17 cellular contexts compared by ENCODE assay signal in the genomic region with DNA sequence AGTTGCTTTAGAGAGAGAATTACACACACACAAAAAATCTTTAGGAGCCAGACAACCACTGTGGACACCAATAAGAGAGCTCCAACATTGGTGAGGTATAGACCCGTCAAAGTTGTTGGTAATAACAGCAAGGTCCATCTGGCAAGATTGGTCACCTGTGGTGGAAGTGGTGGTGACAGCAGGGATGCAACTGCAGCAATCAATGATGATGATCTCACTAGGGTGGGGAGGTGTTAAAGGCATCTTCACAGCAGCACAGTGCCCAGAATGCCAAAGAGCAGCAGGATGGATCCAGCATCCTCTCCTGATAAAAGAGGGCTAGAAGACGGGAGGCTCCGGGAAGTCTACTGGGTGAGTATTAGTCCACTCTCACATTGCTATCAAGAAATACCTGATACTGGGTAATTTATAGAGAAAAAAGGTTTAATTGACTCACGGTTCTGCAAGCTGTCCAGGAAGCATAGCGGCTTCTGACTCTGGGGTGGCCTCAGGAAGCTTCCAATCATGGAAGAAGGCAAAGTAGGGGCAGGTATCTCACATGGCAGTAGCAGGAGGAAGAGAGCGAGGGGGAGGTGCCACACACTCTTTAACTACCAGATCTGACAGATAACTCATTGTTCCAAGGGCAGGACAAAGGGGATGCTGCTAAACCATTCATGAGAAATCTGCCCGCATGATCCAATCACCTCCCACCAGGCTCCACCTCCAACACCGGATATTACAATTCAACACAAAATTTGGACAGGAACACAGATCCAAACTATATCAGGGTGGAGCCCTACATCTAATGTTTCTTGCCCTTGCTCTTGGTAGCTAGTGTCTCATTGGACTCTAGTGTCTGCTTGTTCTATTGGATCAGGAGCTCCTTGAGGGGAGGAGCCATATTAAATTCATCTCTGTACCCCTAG. TPM values are rescaled to one million over a fixed set of nuclear protein-coding genes. Genes with fewer than 3 reads are reported as not detected.
DNase-seq lines count a peak whose midpoint lies in the region; TF ChIP-seq lines count a peak whose summit lies in the region.
"Had no signal": no experiment of that assay in that cellular context is flagged by ENCODE, and none has a peak within 500 bp of the region (broad histone marks: within the 10 kb centered on the region; RNA-seq: fewer than 3 reads in every experiment).

No MANE protein-coding gene starts in this region.

- in situ Hi-C loops in Caki2 (cut with HindIII; ENCODE audit: low pct_unique_long_range_greater_than_20kb, low sequenced_read_pairs) = no loop called here

- H3K9me3 ChIP-seq in Peyer's patch (no peaks in the 10 kb centered on the region), esophagus squamous epithelium (no peaks in the 10 kb centered on the region), osteoblast (ENCODE audit: low read depth, low read length) (no peaks in the 10 kb centered on the region), esophagus muscularis mucosa (no peaks in the 10 kb centered on the region)

- H4K20me1 ChIP-seq in osteoblast (ENCODE audit: insufficient read depth, low read length) = no peaks in the 10 kb centered on the region

- H3K4me3 ChIP-seq in Peyer's patch = peak overlapping the region in 2 of 4 donors; percentile 10 to 11
- H3K4me3 ChIP-seq in esophagus squamous epithelium = no peak overlapping the region
- H3K4me3 ChIP-seq in osteoblast (ENCODE audit: insufficient read depth, low read length) = no peak overlapping the region
- H3K4me3 ChIP-seq in esophagus muscularis mucosa = no peak overlapping the region
- H3K4me3 ChIP-seq: SK-N-MC had no signal

- TF ChIP-seq EP300 in esophagus muscularis mucosa (IDR thresholded peaks at IDR 0.05) = no peak

- H3K27me3 ChIP-seq in Peyer's patch (no peaks in the 10 kb centered on the region), esophagus squamous epithelium (no peaks in the 10 kb centered on the region), osteoblast (ENCODE audit: insufficient read depth, low read length) (peaks cover 4% of the 10 kb centered on the region), esophagus muscularis mucosa (no peaks in the 10 kb centered on the region)

- H3K27ac ChIP-seq in Peyer's patch (peak overlapping the region in 3 of 4 donors; percentile 68 to 92 (median 84)), esophagus squamous epithelium (peak overlapping the region; percentile 87 to 94 (median 90)), osteoblast (ENCODE audit: low read depth, low read length) (no peak overlapping the region), esophagus muscularis mucosa (replicated peaks in 1 of 4) (no peak overlapping the region)
- H3K27ac ChIP-seq: SK-N-MC had no signal

- DNase-seq in Caki2 (ENCODE audit: low read depth) (peak; percentile 90), Peyer's patch (peak in 2 of 3 donors; percentile 50 to 69), esophagus squamous epithelium (lab: John Stamatoyannopoulos, UW) (no peak), osteoblast (ENCODE audit: insufficient read length, low spot score, missing footprints) (peak; percentile 10), SIG-M5 (lab: John Stamatoyannopoulos, UW) (no peak), esophagus muscularis mucosa (ENCODE audit: extremely low spot score) (no peak), NCI-H345 (lab: John Stamatoyannopoulos, UW) (no peak), cerebellum (ENCODE audit: low spot score) (no peak)
- DNase-seq: effector memory CD8-positive, alpha-beta T cell; islet precursor cell; KBM-7; midbrain; NCI-H2081 treated with DMSO at 0.1 percent for 48 hours; right cardiac atrium; stimulated activated naive CD4-positive, alpha-beta T cell treated with Interleukin-2 at 50 U/mL for 16 hours; T-helper 9 cell had no signal

- H3K79me2 ChIP-seq in osteoblast (ENCODE audit: insufficient read depth, low read length) = no peaks in the 10 kb centered on the region

- WGBS in esophagus squamous epithelium, 2 donors = 88 to 91% methylated on average over 8 of the region's 8 CpGs
- WGBS in esophagus muscularis mucosa = 92% methylated on average over 8 of the region's 8 CpGs

- no peaks in the 10 kb centered on the region for H3K36me3 ChIP-seq in Peyer's patch
- no peaks in the 10 kb centered on the region for H3K36me3 ChIP-seq in esophagus squamous epithelium
- H3K36me3 ChIP-seq in osteoblast (ENCODE audit: insufficient read depth, low read length) = no peaks in the 10 kb centered on the region
- no peaks in the 10 kb centered on the region for H3K36me3 ChIP-seq in esophagus muscularis mucosa

- H2AFZ ChIP-seq in osteoblast (ENCODE audit: low read length) = no peak overlapping the region

- TF ChIP-seq CTCF in Peyer's patch (IDR thresholded peaks at IDR 0.05) (no peak), esophagus squamous epithelium (IDR thresholded peaks at IDR 0.05) (no peak), osteoblast (IDR thresholded peaks at IDR 0.05; ENCODE audit: extremely low read depth, low read depth, low read length) (no peak), esophagus muscularis mucosa (IDR thresholded peaks at IDR 0.05) (no peak)

- H3K4me1 ChIP-seq in Peyer's patch = peaks cover 0 to 15% (median 2%) of the 10 kb centered on the region in 4 donors
- peaks cover 8 to 66% (median 19%) of the 10 kb centered on the region in 3 donors for H3K4me1 ChIP-seq in esophagus squamous epithelium
- peaks cover 9% of the 10 kb centered on the region for H3K4me1 ChIP-seq in osteoblast (ENCODE audit: insufficient read depth, low read length)
- peaks cover 0 to 5% (median 2%) of the 10 kb centered on the region in 4 donors for H3K4me1 ChIP-seq in esophagus muscularis mucosa

- intact Hi-C loops in esophagus squamous epithelium (cut with DNase I) = no loop called here
- intact Hi-C loops in esophagus muscularis mucosa (cut with DNase I) = no loop called here

- no peak overlapping the region for H3K4me2 ChIP-seq in osteoblast (ENCODE audit: insufficient read depth, low read length)

- TF ChIP-seq POLR2A in Peyer's patch (IDR thresholded peaks at IDR 0.05) (peak; percentile 11 to 49), esophagus squamous epithelium (IDR thresholded peaks at IDR 0.05) (no peak), esophagus muscularis mucosa (IDR thresholded peaks at IDR 0.05; ENCODE audit: low read depth) (no peak)

RNA-seq across cellular contexts. Expression of a gene that starts 48.9 kb away (rescaled TPM):
- not detected in 2 replicates for total RNA-seq in Caki2 (2014; rRNA removed; shearing (Covaris generic); ENCODE audit: low replicate concordance)
- total RNA-seq in Peyer's patch (1 to 10 TPM in 1 of 4 donors, under 1 TPM in 3; 0.53 to 1.2 (median 0.68) TPM), esophagus squamous epithelium (under 1 TPM; 0.04 to 0.57 (median 0.29) TPM), osteoblast (under 0.01 TPM in 2 replicates), esophagus muscularis mucosa (under 1 TPM in 1 of 4 donors, not detected in 3; under 0.01 TPM), cerebellum (0.91 TPM)

Comparison
In these comparisons a context has a peak if more than half of its experiments do, and no peak if none do; other contexts are left out.
1. DNase-seq: peak in Caki2 (single experiment), Peyer's patch (2 of 3) and osteoblast (single experiment); none in esophagus squamous epithelium (single experiment), SIG-M5 (single experiment), esophagus muscularis mucosa (single experiment), NCI-H345 (single experiment) and cerebellum (single experiment).
2. H3K27ac ChIP-seq: peak in Peyer's patch (3 of 4) and esophagus squamous epithelium (4 of 4); none in osteoblast (single experiment) and esophagus muscularis mucosa (0 of 4).
3. POLR2A ChIP-seq: peak in Peyer's patch (2 of 2); none in esophagus squamous epithelium (0 of 4) and esophagus muscularis mucosa (single experiment).